27 cellular contexts compared by ENCODE assay signal in genomic region chr16:52005551-52005950, GRCh38.
"Had no signal": no experiment of that assay in that cellular context is flagged by ENCODE, and none has a peak within 500 bp of the region (broad histone marks: within the 10 kb centered on the region; RNA-seq: fewer than 3 reads in every experiment).

No MANE protein-coding gene starts in this region.

- H3K27ac ChIP-seq: stomach, suprapubic skin, testis, thoracic aorta, thyroid gland, tibial artery, tibial nerve, transverse colon, upper lobe of left lung, upper lobe of right lung, uterus, vagina had no signal

- H3K4me1 ChIP-seq: stomach, suprapubic skin, testis, thyroid gland, tibial artery, tibial nerve, transverse colon, upper lobe of left lung, upper lobe of right lung, uterus, vagina had no signal

- H3K4me3 ChIP-seq: stomach, suprapubic skin, testis, thoracic aorta, thyroid gland, tibial artery, tibial nerve, transverse colon, upper lobe of left lung, upper lobe of right lung, uterus, vagina had no signal

- ATAC-seq: stimulated activated effector memory CD8-positive, alpha-beta T cell treated with anti-CD3 and anti-CD28 coated beads, Interleukin-12 subunit alpha, Interleukin-12 subunit beta, amount 100 ng/mL, for 72 hours; stimulated activated memory B cell treated with anti-CD40 and anti-IgM and Interleukin-4, amounts not matched to agents 10 μg/mL and 1 μg/mL and 100 μg/mL, for 72 hours; stimulated activated naive B cell treated with anti-CD40 and anti-IgM and Interleukin-4, amounts not matched to agents 10 μg/mL and 1 μg/mL and 100 μg/mL, for 72 hours; stimulated activated naive CD8-positive, alpha-beta T cell treated with anti-CD3 and anti-CD28 coated beads, Interleukin-15, Interleukin-2, amounts not matched to agents 100 U/mL and 50 U/mL, for 24 hours; upper lobe of right lung had no signal

- H3K9me3 ChIP-seq: stomach, suprapubic skin, testis, thoracic aorta, thyroid gland, tibial artery, tibial nerve, transverse colon, upper lobe of left lung, upper lobe of right lung, uterus, vagina had no signal

- H3K36me3 ChIP-seq: stomach, suprapubic skin, thoracic aorta, thyroid gland, tibial artery, tibial nerve, transverse colon, upper lobe of left lung, upper lobe of right lung, uterus, vagina had no signal

- FAIRE-seq: urothelium cell line had no signal

- DNase-seq: stimulated activated CD4-positive, alpha-beta T cell treated with anti-CD3 and anti-CD28 coated beads, Interleukin-2, amount 100 ng/mL, for 48 hours; stimulated activated CD4-positive, alpha-beta T cell treated with anti-CD3 and anti-CD28 coated beads, Interleukin-4, amount 100 ng/mL, for 1 hour; stimulated activated CD4-positive, alpha-beta T cell treated with anti-CD3 and anti-CD28 coated beads, Interleukin-4, amount 100 ng/mL, for 24 hours; stimulated activated CD4-positive, alpha-beta T cell treated with anti-CD3 and anti-CD28 coated beads, Interleukin-4, amount 100 ng/mL, for 4 hours; stimulated activated CD8-positive, alpha-beta memory T cell treated with anti-CD3 and anti-CD28 coated beads, Interleukin-4, amount 100 ng/mL, for 48 hours; stimulated activated naive B cell treated with anti-CD40 and anti-IgM and Interleukin-4, amounts not matched to agents 10 μg/mL and 1 μg/mL and 100 μg/mL, for 72 hours; stimulated activated naive CD4-positive, alpha-beta T cell; stimulated activated naive CD4-positive, alpha-beta T cell treated with Interleukin-2 at 50 U/mL for 16 hours; stimulated activated naive CD8-positive, alpha-beta T cell treated with anti-CD3 and anti-CD28 coated beads, Interleukin-15, amount 100 ng/mL, for 72 hours; stimulated activated naive CD8-positive, alpha-beta T cell treated with anti-CD3 and anti-CD28 coated beads, Interleukin-15, Interleukin-2, amounts not matched to agents 100 U/mL and 50 U/mL, for 24 hours; stomach; substantia nigra; testis; thyroid gland; tibial artery; transverse colon; trophoblast cell; upper lobe of left lung; upper lobe of right lung; uterus had no signal

- H3K27me3 ChIP-seq: stomach, suprapubic skin, testis, thyroid gland, tibial artery, tibial nerve, transverse colon, upper lobe of left lung, upper lobe of right lung, uterus, vagina had no signal
